ENCODE assay signal across 9 cellular contexts in genomic region chr19:38463365-38463764, GRCh38. TPM values are rescaled to one million over a fixed set of nuclear protein-coding genes. Genes with fewer than 3 reads are reported as not detected.
"Had no signal": no experiment of that assay in that cellular context is flagged by ENCODE, and none has a peak within 500 bp of the region (broad histone marks: within the 10 kb centered on the region; RNA-seq: fewer than 3 reads in every experiment).

No MANE protein-coding gene starts in this region.

- H3K4me2 ChIP-seq: KMS-11 had no signal

- H3K9ac ChIP-seq: KMS-11 had no signal

- FAIRE-seq: HepG2, HTR-8/SVneo had no signal

- H3K27ac ChIP-seq: HL-60, KMS-11 had no signal

- DNase-seq: IMR-90, KBM-7, KG1 had no signal

- ATAC-seq: HepG2 had no signal

RNA-seq across cellular contexts. Expression of gene RYR1, which starts 29.9 kb away (rescaled TPM):
- total RNA-seq: HepG2, HT-29, HT1080, IMR-90 had no signal
- polyA plus RNA-seq: IMR-90 had no signal

RNA-seq across cellular contexts. Expression of gene RASGRP4, which starts 37.3 kb away (rescaled TPM):
- total RNA-seq: HepG2, HT-29, HT1080, IMR-90 had no signal
- polyA plus RNA-seq: HepG2, IMR-90 had no signal
